Comparison of ENCODE assay signal across 17 cellular contexts in genomic region chr12:121749267-121749666, GRCh38. TPM values are rescaled to one million over a fixed set of nuclear protein-coding genes. Genes with fewer than 3 reads are reported as not detected.
DNase-seq lines count a peak whose midpoint lies in the region; ATAC-seq and TF ChIP-seq lines count a peak whose summit lies in the region.
"Had no signal": no experiment of that assay in that cellular context is flagged by ENCODE, and none has a peak within 500 bp of the region (broad histone marks: within the 10 kb centered on the region; RNA-seq: fewer than 3 reads in every experiment).

No MANE protein-coding gene starts in this region.

- H3K4me1 ChIP-seq in OCI-LY3 (ENCODE audit: low read length) (peaks cover 15% of the 10 kb centered on the region), gastrocnemius medialis (peaks cover 14 to 17% of the 10 kb centered on the region in 2 donors), prostate gland (replicated peaks) (peaks cover 3% of the 10 kb centered on the region)
- H3K4me1 ChIP-seq in effector memory CD4-positive, alpha-beta T cell (ENCODE audit: control insufficient read depth, insufficient read depth, low read length, poor library complexity, severe bottlenecking), result peaks cover 6% of the 10 kb centered on the region

- H3K4me3 ChIP-seq in OCI-LY3 (ENCODE audit: low read length) (0 out of 2 replicates have a peak overlapping the region, but pooled peaks have one; percentile 69), gastrocnemius medialis (no peak overlapping the region), prostate gland (no peak overlapping the region)
- no peak overlapping the region for H3K4me3 ChIP-seq in effector memory CD4-positive, alpha-beta T cell (ENCODE audit: insufficient read depth, low read depth, low read length, poor library complexity, severe bottlenecking)
- H3K4me3 ChIP-seq: lung, tibial artery had no signal

- peaks cover 6% of the 10 kb centered on the region for H3K4me1 Mint-ChIP-seq in activated naive CD4-positive, alpha-beta T cell treated with anti-CD3 and anti-CD28 coated beads for 36 hours (ENCODE audit: low read depth)

- peak overlapping the region; percentile 37 for H3K27ac Mint-ChIP-seq in activated naive CD4-positive, alpha-beta T cell treated with anti-CD3 and anti-CD28 coated beads for 36 hours

- TF ChIP-seq POLR2A in gastrocnemius medialis (IDR thresholded peaks at IDR 0.05) (no peak), prostate gland (IDR thresholded peaks at IDR 0.05) (no peak)

- H3K9me3 Mint-ChIP-seq in activated naive CD4-positive, alpha-beta T cell treated with anti-CD3 and anti-CD28 coated beads for 36 hours, result no peaks in the 10 kb centered on the region
- H3K9me3 Mint-ChIP-seq: neural crest cell had no signal

- CTCF ChIA-PET in activated naive CD4-positive, alpha-beta T cell treated with anti-CD3 and anti-CD28 coated beads for 36 hours (lab: Charles Lee), result interaction anchor here (0.7 kb wide), 1 partner anchor 44 kb away, joined by 3 read pairs; no protein-coding TSS in a partner anchor

- peaks cover 16% of the 10 kb centered on the region for H3K36me3 ChIP-seq in OCI-LY3 (replicated peaks; ENCODE audit: low read depth, low read length)
- H3K36me3 ChIP-seq in effector memory CD4-positive, alpha-beta T cell (ENCODE audit: control insufficient read depth, insufficient read depth, low read length), result no peaks in the 10 kb centered on the region
- H3K36me3 ChIP-seq in gastrocnemius medialis, result peaks cover 0 to 10% of the 10 kb centered on the region in 2 donors
- no peaks in the 10 kb centered on the region for H3K36me3 ChIP-seq in prostate gland

- intact Hi-C loops in activated naive CD4-positive, alpha-beta T cell treated with anti-CD3 and anti-CD28 coated beads for 36 hours (cut with micrococcal nuclease), result no loop called here
- intact Hi-C loops in gastrocnemius medialis (cut with DNase I; ENCODE audit: low total_unique reads), result no loop called here
- intact Hi-C loops in prostate gland (cut with DNase I), result no loop called here

- H3K4me2 ChIP-seq in OCI-LY3 (ENCODE audit: low read length), result peak overlapping the region; percentile 82

- no peaks in the 10 kb centered on the region for H3K79me2 ChIP-seq in OCI-LY3 (ENCODE audit: low read length)

- TF ChIP-seq CTCF in OCI-LY3 (IDR thresholded peaks at IDR 0.05; ENCODE audit: low read depth, low read length), result no peak
- TF ChIP-seq CTCF in gastrocnemius medialis (IDR thresholded peaks at IDR 0.05 in 4 of 5, conservative IDR thresholded peaks at IDR 0.05 in 1 of 5), result no peak
- TF ChIP-seq CTCF in prostate gland (IDR thresholded peaks at IDR 0.05), result no peak

- 87% methylated on average over 10 of the region's 10 CpGs for WGBS in prostate gland

- H3K27me3 Mint-ChIP-seq in activated naive CD4-positive, alpha-beta T cell treated with anti-CD3 and anti-CD28 coated beads for 36 hours (ENCODE audit: low read depth), result no peaks in the 10 kb centered on the region

- H3K27me3 ChIP-seq in OCI-LY3 (ENCODE audit: low read depth, low read length) (no peaks in the 10 kb centered on the region), gastrocnemius medialis (no peaks in the 10 kb centered on the region), prostate gland (replicated peaks; ENCODE audit: insufficient read depth) (no peaks in the 10 kb centered on the region)
- H3K27me3 ChIP-seq in effector memory CD4-positive, alpha-beta T cell (replicated peaks; ENCODE audit: control insufficient read depth, insufficient read depth, low read length, poor library complexity, severe bottlenecking), result no peaks in the 10 kb centered on the region
- H3K27me3 ChIP-seq: tibial artery had no signal

- H3K27ac ChIP-seq in OCI-LY3 (ENCODE audit: low read length), result peak overlapping the region; percentile 79
- H3K27ac ChIP-seq in effector memory CD4-positive, alpha-beta T cell (ENCODE audit: insufficient read depth, low read length, poor library complexity, severe bottlenecking), result peak overlapping the region; percentile 11
- H3K27ac ChIP-seq in gastrocnemius medialis, result peak overlapping the region in 3 of 4 donors; percentile 51 to 59 (median 52)
- H3K27ac ChIP-seq in prostate gland, result no peak overlapping the region
- H3K27ac ChIP-seq: tibial artery had no signal

- no peak overlapping the region for H3K4me3 Mint-ChIP-seq in activated naive CD4-positive, alpha-beta T cell treated with anti-CD3 and anti-CD28 coated beads for 36 hours
- H3K4me3 Mint-ChIP-seq: neural crest cell had no signal

- no peak overlapping the region for H2AFZ ChIP-seq in OCI-LY3 (ENCODE audit: low read depth, low read length)

- in situ Hi-C loops in gastrocnemius medialis (cut with MboI; ENCODE audit: low sequenced_read_pairs in 4 of 4), result no loop called here

- no peak overlapping the region for H3K9ac ChIP-seq in OCI-LY3 (ENCODE audit: low read length)

- no peak for DNase-seq in activated naive CD4-positive, alpha-beta T cell treated with anti-CD3 and anti-CD28 coated beads for 36 hours
- no peak for DNase-seq in activated naive CD4-positive, alpha-beta T cell treated with anti-CD3 and anti-CD28 coated beads, Interleukin-2, amount 50 U/mL, for 16 hours
- DNase-seq in effector memory CD4-positive, alpha-beta T cell, result no peak
- DNase-seq in gastrocnemius medialis, result no peak
- no peak for DNase-seq in prostate gland (ENCODE audit: low spot score)
- no peak for DNase-seq in T-helper 9 cell
- DNase-seq: activated CD4-positive, alpha-beta T cell treated with anti-CD3 and anti-CD28 coated beads for 1 hour; activated CD8-positive, alpha-beta memory T cell treated with anti-CD3 and anti-CD28 coated beads, Interleukin-2, amount 50 U/mL, for 48 hours; cerebellar nuclear complex; KG1; NCI-H2171; stimulated activated CD8-positive, alpha-beta memory T cell treated with anti-CD3 and anti-CD28 coated beads, Interleukin-4, amount 100 ng/mL, for 48 hours; tibial artery had no signal

- H3K36me3 Mint-ChIP-seq in activated naive CD4-positive, alpha-beta T cell treated with anti-CD3 and anti-CD28 coated beads for 36 hours (ENCODE audit: low read depth), result peaks cover 8% of the 10 kb centered on the region

- ATAC-seq in gastrocnemius medialis, result peak in 1 of 2 donors; percentile 6
- ATAC-seq in HG02884 (IDR thresholded peaks at IDR 0.05; ENCODE audit: unreplicated experiment), result no peak

- no peaks in the 10 kb centered on the region for H3K9me3 ChIP-seq in OCI-LY3 (ENCODE audit: insufficient read depth, low read length)
- H3K9me3 ChIP-seq in effector memory CD4-positive, alpha-beta T cell (ENCODE audit: control insufficient read depth, low read length), result no peaks in the 10 kb centered on the region
- H3K9me3 ChIP-seq in gastrocnemius medialis, result no peaks in the 10 kb centered on the region
- no peaks in the 10 kb centered on the region for H3K9me3 ChIP-seq in prostate gland
- H3K9me3 ChIP-seq: tibial artery had no signal

- H4K20me1 ChIP-seq in OCI-LY3 (ENCODE audit: insufficient read depth, low read length), result no peaks in the 10 kb centered on the region

RNA-seq across cellular contexts. Expression of gene TMEM120B, which starts 36.7 kb away (rescaled TPM):
- 1 to 10 TPM; 5.5 to 6.3 TPM for total RNA-seq in activated naive CD4-positive, alpha-beta T cell treated with anti-CD3 and anti-CD28 coated beads for 36 hours
- total RNA-seq in gastrocnemius medialis, result 10 to 100 TPM in 1 of 4 donors, 1 to 10 TPM in 3; 5.9 to 11.2 (median 6.4) TPM
- total RNA-seq in prostate gland, result 10 to 100 TPM in 1 of 2 donors, 1 to 10 TPM in 1; 9.5 to 12.2 TPM

RNA-seq across cellular contexts. Expression of gene RHOF, which starts 44.2 kb away (rescaled TPM):
- 10 to 100 TPM; 64.4 to 67.5 TPM for total RNA-seq in activated naive CD4-positive, alpha-beta T cell treated with anti-CD3 and anti-CD28 coated beads for 36 hours
- 1 to 10 TPM; 2.9 to 6.8 (median 4.1) TPM for total RNA-seq in gastrocnemius medialis
- 10 to 100 TPM in 1 of 2 donors, 1 to 10 TPM in 1; 9.5 to 23.5 TPM for total RNA-seq in prostate gland

RNA-seq across cellular contexts. Expression of gene SETD1B, which starts 54.5 kb away (rescaled TPM):
- total RNA-seq in activated naive CD4-positive, alpha-beta T cell treated with anti-CD3 and anti-CD28 coated beads for 36 hours, result 1 to 10 TPM; 8.2 to 8.3 TPM
- total RNA-seq in gastrocnemius medialis, result 1 to 10 TPM; 2.2 to 9.3 (median 6.2) TPM
- total RNA-seq in prostate gland, result 10 to 100 TPM; 19.2 to 27.5 TPM

Comparison
In these comparisons a context has a peak if more than half of its experiments do, and no peak if none do; other contexts are left out.
1. H3K27ac ChIP-seq: peak in OCI-LY3 (single experiment), effector memory CD4-positive, alpha-beta T cell (single experiment) and gastrocnemius medialis (3 of 4); none in prostate gland (0 of 2).